In genomic region chr2:33599943-33600192, GRCh38 we compare ENCODE assay signal across 8 cellular contexts. TPM values are rescaled to one million over a fixed set of nuclear protein-coding genes. Genes with fewer than 3 reads are reported as not detected.
DNase-seq lines count a peak whose midpoint lies in the region; ATAC-seq and TF ChIP-seq lines count a peak whose summit lies in the region.

No MANE protein-coding gene starts in this region.

- DNase-seq in SJSA1 (ENCODE audit: low read depth in 1 of 2, low spot score in 2 of 2) (no peak), esophagus squamous epithelium (lab: John Stamatoyannopoulos, UW) (no peak), psoas muscle (no peak), NCI-H2081 treated with DMSO at 0.1 percent for 48 hours (lab: John Stamatoyannopoulos, UW) (no peak), lower leg skin (ENCODE audit: low spot score in 2 of 2) (no peak)

- H3K27me3 ChIP-seq in DOHH2 (ENCODE audit: control insufficient read depth, low read length) (no peaks in the 10 kb centered on the region), SJSA1 (replicated peaks) (no peaks in the 10 kb centered on the region), esophagus squamous epithelium (no peaks in the 10 kb centered on the region), psoas muscle (ENCODE audit: insufficient read depth in 3 of 3, low read length in 2 of 3) (no peaks in the 10 kb centered on the region)

- peaks cover 22% of the 10 kb centered on the region for H3K4me1 ChIP-seq in DOHH2 (ENCODE audit: control insufficient read depth, low read length)
- peaks cover 15% of the 10 kb centered on the region for H3K4me1 ChIP-seq in SJSA1 (replicated peaks)
- H3K4me1 ChIP-seq in esophagus squamous epithelium: peaks cover 0 to 28% (median 9%) of the 10 kb centered on the region in 3 donors
- peaks cover 20% of the 10 kb centered on the region for H3K4me1 ChIP-seq in psoas muscle

- no peaks in the 10 kb centered on the region for H4K20me1 ChIP-seq in DOHH2 (ENCODE audit: control insufficient read depth, insufficient read depth, low read depth, low read length)

- no peak for TF ChIP-seq CTCF in DOHH2 (IDR thresholded peaks at IDR 0.05; ENCODE audit: low read depth, low read length, poor library complexity, severe bottlenecking)
- TF ChIP-seq CTCF in esophagus squamous epithelium (IDR thresholded peaks at IDR 0.05): no peak
- no peak for TF ChIP-seq CTCF in psoas muscle (IDR thresholded peaks at IDR 0.05)
- TF ChIP-seq CTCF in lower leg skin (IDR thresholded peaks at IDR 0.05): no peak

- ATAC-seq in psoas muscle (no peak), HG02973 (IDR thresholded peaks at IDR 0.05; ENCODE audit: unreplicated experiment) (no peak), GM18870 (IDR thresholded peaks at IDR 0.05; ENCODE audit: unreplicated experiment) (no peak)

- H3K36me3 ChIP-seq in DOHH2 (ENCODE audit: control insufficient read depth, low read length) (peaks cover 11% of the 10 kb centered on the region), SJSA1 (peaks cover 5% of the 10 kb centered on the region), esophagus squamous epithelium (peaks cover 0 to 6% (median 0%) of the 10 kb centered on the region in 3 donors), psoas muscle (ENCODE audit: insufficient read depth in 1 of 2, low read depth in 1 of 2) (peaks cover 0 to 6% of the 10 kb centered on the region in 2 donors)

- TF ChIP-seq POLR2A in esophagus squamous epithelium (IDR thresholded peaks at IDR 0.05) (no peak), lower leg skin (IDR thresholded peaks at IDR 0.05) (no peak)

- H3K79me2 ChIP-seq in DOHH2 (ENCODE audit: control insufficient read depth, low read length): peaks cover 44% of the 10 kb centered on the region

- H3K27ac ChIP-seq in DOHH2 (ENCODE audit: low read depth, low read length) (peak overlapping the region; percentile 15; the same call in 1 of the 2 replicates), SJSA1 (no peak overlapping the region), esophagus squamous epithelium (peak overlapping the region; percentile 83 to 92 (median 90)), psoas muscle (peak overlapping the region; percentile 97)

- intact Hi-C loops in esophagus squamous epithelium (cut with DNase I): no loop called here
- intact Hi-C loops in psoas muscle (cut with DNase I): loop anchor here in 1 of 2 donors (5.0 kb wide), 1 partner anchor 838 kb away; no protein-coding TSS in a partner anchor
- intact Hi-C loops in lower leg skin (cut with DNase I; ENCODE audit: low total_unique reads): no loop called here

- H3K9me3 ChIP-seq in DOHH2 (ENCODE audit: control insufficient read depth, insufficient read depth, low read length) (no peaks in the 10 kb centered on the region), SJSA1 (replicated peaks) (no peaks in the 10 kb centered on the region), esophagus squamous epithelium (no peaks in the 10 kb centered on the region), psoas muscle (no peaks in the 10 kb centered on the region)

- H3K4me3 ChIP-seq in DOHH2 (ENCODE audit: low read length) (peak overlapping the region; percentile 94), SJSA1 (peak overlapping the region; percentile 71), esophagus squamous epithelium (peak overlapping the region; percentile 81 to 96 (median 92)), psoas muscle (peak overlapping the region; percentile 97), lower leg skin (ENCODE audit: low read depth, poor library complexity, severe bottlenecking) (no peak overlapping the region)

- H3F3A ChIP-seq in DOHH2 (ENCODE audit: control insufficient read depth, insufficient read depth): no peaks in the 10 kb centered on the region

- H3K4me2 ChIP-seq in DOHH2 (ENCODE audit: low read length): peak overlapping the region; percentile 86

- no peaks in the 10 kb centered on the region for H3K9me2 ChIP-seq in DOHH2 (replicated peaks; ENCODE audit: control insufficient read depth, low read length)

- 9 to 18% methylated on average over 3 of the region's 3 CpGs for WGBS in esophagus squamous epithelium, 2 donors
- WGBS in psoas muscle, 3 donors: 8 to 13% (median 11%) methylated on average over 3 of the region's 3 CpGs
- WGBS in lower leg skin, 2 donors: 6 to 11% methylated on average over 3 of the region's 3 CpGs

RNA-seq across cellular contexts. Expression of gene FAM98A, which starts 0.8 kb away (rescaled TPM):
- 14.7 and 128 TPM in 2 replicates for total RNA-seq in SJSA1 (2014; rRNA removed; shearing (Covaris generic))
- total RNA-seq in esophagus squamous epithelium: 10 to 100 TPM; 17.3 to 31.5 (median 26.2) TPM
- 10 to 100 TPM; 52.2 to 77.9 (median 60.5) TPM for total RNA-seq in psoas muscle
- polyA plus RNA-seq in psoas muscle: 100 to 1,000 TPM in 1 of 3 donors, 10 to 100 TPM in 2; 31.6 to 125 (median 35.2) TPM
- total RNA-seq in lower leg skin: 10 to 100 TPM; 21.2 to 50.5 (median 26.3) TPM
